ENCODE assay signal across 13 cellular contexts in the genomic region with DNA sequence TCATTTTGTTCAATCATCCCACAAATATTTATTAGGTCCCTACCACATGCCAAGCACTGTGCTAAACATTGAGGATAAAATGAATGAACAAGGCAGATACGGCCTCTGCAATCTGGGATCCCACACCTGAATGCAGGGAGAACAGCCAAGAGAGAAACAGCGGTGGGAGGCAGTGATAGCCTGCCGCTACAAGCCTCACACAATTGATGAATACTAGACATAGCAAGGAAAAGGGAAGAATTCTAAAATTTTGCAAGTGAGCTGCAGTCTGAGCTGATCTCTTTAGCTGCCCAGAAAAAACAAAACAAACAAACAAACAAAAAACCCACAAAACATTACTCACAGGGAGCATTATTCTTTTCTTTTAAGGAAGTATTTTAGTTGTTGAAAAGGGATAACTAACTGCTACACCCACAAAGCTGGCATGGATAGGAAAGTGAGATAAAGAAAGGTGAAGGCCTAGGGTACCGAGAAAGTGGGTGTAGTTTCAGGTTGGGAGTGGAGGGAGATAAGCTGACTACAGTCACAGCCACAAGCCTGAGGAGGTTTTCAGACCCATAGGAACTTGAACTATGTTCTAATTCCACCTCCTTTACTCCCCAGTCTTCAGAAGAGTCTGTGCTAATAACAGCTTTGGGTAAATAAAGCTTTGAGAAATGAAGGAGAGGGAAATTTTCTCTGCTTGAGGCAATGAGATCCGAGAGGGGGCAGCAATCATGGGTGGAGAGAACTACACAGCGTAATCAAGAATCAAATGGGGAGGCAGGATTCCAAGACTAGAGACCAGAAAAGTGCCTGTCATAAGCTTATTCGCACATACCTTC.
A peak's percentile ranks its signal among the peaks of the same experiment; 100 is the strongest.
DNase-seq lines count a peak whose midpoint lies in the region; ATAC-seq and TF ChIP-seq lines count a peak whose summit lies in the region.
"Had no signal": no experiment of that assay in that cellular context is flagged by ENCODE, and none has a peak within 500 bp of the region (broad histone marks: within the 10 kb centered on the region; RNA-seq: fewer than 3 reads in every experiment).

No MANE protein-coding gene starts in this region.

- H3K27me3 Mint-ChIP-seq in brain: no peaks in the 10 kb centered on the region

- H3K9me3 ChIP-seq in lower lobe of right lung: no peaks in the 10 kb centered on the region
- no peaks in the 10 kb centered on the region for H3K9me3 ChIP-seq in stomach
- H3K9me3 ChIP-seq in right lobe of liver: no peaks in the 10 kb centered on the region
- H3K9me3 ChIP-seq: ascending aorta, BLaER1, neutrophil had no signal

- ATAC-seq in lower lobe of right lung (peak; percentile 88 to 89), GM21447 (IDR thresholded peaks at IDR 0.05; ENCODE audit: unreplicated experiment) (no peak), right lobe of liver (no peak)

- H3K4me3 ChIP-seq in lower lobe of right lung (no peak overlapping the region), stomach (no peak overlapping the region), right lobe of liver (no peak overlapping the region)
- H3K4me3 ChIP-seq: ascending aorta, BLaER1 had no signal

- intact Hi-C loops in lower lobe of right lung (cut with DNase I) (no loop called here), stomach (cut with DNase I; ENCODE audit: low total_unique reads) (no loop called here), right lobe of liver (cut with DNase I) (no loop called here)

- peaks cover 6% of the 10 kb centered on the region for H3K36me3 Mint-ChIP-seq in brain

- H3K4me1 Mint-ChIP-seq in brain: peaks cover 60% of the 10 kb centered on the region

- H3K27ac Mint-ChIP-seq in brain: peak overlapping the region in 3 of 5 experiments; percentile 20 to 26 (median 23)

- peak overlapping the region in 1 of 5 experiments; percentile 23 for H3K4me3 Mint-ChIP-seq in brain

- H3K36me3 ChIP-seq in lower lobe of right lung (no peaks in the 10 kb centered on the region), stomach (no peaks in the 10 kb centered on the region), right lobe of liver (no peaks in the 10 kb centered on the region)
- H3K36me3 ChIP-seq: ascending aorta, BLaER1, neutrophil had no signal

- no peaks in the 10 kb centered on the region for H3K27me3 ChIP-seq in lower lobe of right lung (ENCODE audit: low read depth)
- no peaks in the 10 kb centered on the region for H3K27me3 ChIP-seq in stomach
- H3K27me3 ChIP-seq in right lobe of liver: no peaks in the 10 kb centered on the region
- H3K27me3 ChIP-seq: ascending aorta, BLaER1, neutrophil had no signal

- peak overlapping the region; percentile 34 for H3K27ac ChIP-seq in lower lobe of right lung
- peak overlapping the region; percentile 59 to 90 (median 73) for H3K27ac ChIP-seq in stomach
- H3K27ac ChIP-seq in right lobe of liver: no peak overlapping the region
- H3K27ac ChIP-seq: ascending aorta, BLaER1, neutrophil had no signal

- peaks cover 29% of the 10 kb centered on the region for H3K4me1 ChIP-seq in lower lobe of right lung
- H3K4me1 ChIP-seq in stomach: peaks cover 22 to 77% (median 52%) of the 10 kb centered on the region in 4 donors
- H3K4me1 ChIP-seq in right lobe of liver: peaks cover 0 to 11% (median 0%) of the 10 kb centered on the region in 4 donors

- DNase-seq in NAMALWA (ENCODE audit: low spot score): peak; percentile 3
- no peak for DNase-seq in lower lobe of right lung
- DNase-seq in stomach: no peak
- no peak for DNase-seq in right lobe of liver
- no peak for DNase-seq in DMS114 treated with DMSO at 0.1 percent for 48 hours (lab: John Stamatoyannopoulos, UW; ENCODE audit: unreplicated experiment)
- DNase-seq: activated effector memory CD4-positive, alpha-beta T cell treated with Interleukin-2 at 50 U/mL for 16 hours; DMS79; stimulated activated naive CD4-positive, alpha-beta T cell had no signal

- H3K9me3 Mint-ChIP-seq in brain: peaks cover 0 to 5% (median 4%) of the 10 kb centered on the region in 5 experiments

- TF ChIP-seq POLR2A in stomach (IDR thresholded peaks at IDR 0.05): no peak
- no peak for TF ChIP-seq POLR2A in right lobe of liver (IDR thresholded peaks at IDR 0.05)

- no peak for TF ChIP-seq EP300 in stomach (IDR thresholded peaks at IDR 0.05)

- 31 to 58% (median 42%) methylated on average over 7 of the region's 7 CpGs for whole genome bisulfite sequencing in stomach, 5 donors
- 78% methylated on average over 7 of the region's 7 CpGs for WGBS in right lobe of liver (ENCODE audit: insufficient coverage, low coverage, low lambda C conversion rate, missing lambda C conversion rate)

- TF ChIP-seq CTCF in brain (conservative IDR thresholded peaks at IDR 0.05) (no peak), lower lobe of right lung (IDR thresholded peaks at IDR 0.05) (no peak), stomach (IDR thresholded peaks at IDR 0.05) (peak in 1 of 7 experiments; percentile 18), right lobe of liver (IDR thresholded peaks at IDR 0.05) (no peak)

Comparison
In these comparisons a context has a peak if more than half of its experiments do, and no peak if none do; other contexts are left out.
1. ATAC-seq: peak in lower lobe of right lung (2 of 2); none in GM21447 (single experiment) and right lobe of liver (0 of 4).
2. H3K27ac ChIP-seq: peak in lower lobe of right lung (single experiment) and stomach (5 of 5); none in right lobe of liver (0 of 3).